ENCODE assay signal across 1 cellular context in genomic region chr1:18955442-18956188, GRCh38.
A peak's percentile ranks its signal among the peaks of the same experiment; 100 is the strongest.
TF ChIP-seq lines count a peak whose summit lies in the region.

No MANE protein-coding gene starts in this region.

TF ChIP-seq in HepG2, 621 proteins besides CTCF, POLR2A, EP300 and RAD21 (continued from another document and continues in another):
- TF ChIP-seq, protein P1, sequence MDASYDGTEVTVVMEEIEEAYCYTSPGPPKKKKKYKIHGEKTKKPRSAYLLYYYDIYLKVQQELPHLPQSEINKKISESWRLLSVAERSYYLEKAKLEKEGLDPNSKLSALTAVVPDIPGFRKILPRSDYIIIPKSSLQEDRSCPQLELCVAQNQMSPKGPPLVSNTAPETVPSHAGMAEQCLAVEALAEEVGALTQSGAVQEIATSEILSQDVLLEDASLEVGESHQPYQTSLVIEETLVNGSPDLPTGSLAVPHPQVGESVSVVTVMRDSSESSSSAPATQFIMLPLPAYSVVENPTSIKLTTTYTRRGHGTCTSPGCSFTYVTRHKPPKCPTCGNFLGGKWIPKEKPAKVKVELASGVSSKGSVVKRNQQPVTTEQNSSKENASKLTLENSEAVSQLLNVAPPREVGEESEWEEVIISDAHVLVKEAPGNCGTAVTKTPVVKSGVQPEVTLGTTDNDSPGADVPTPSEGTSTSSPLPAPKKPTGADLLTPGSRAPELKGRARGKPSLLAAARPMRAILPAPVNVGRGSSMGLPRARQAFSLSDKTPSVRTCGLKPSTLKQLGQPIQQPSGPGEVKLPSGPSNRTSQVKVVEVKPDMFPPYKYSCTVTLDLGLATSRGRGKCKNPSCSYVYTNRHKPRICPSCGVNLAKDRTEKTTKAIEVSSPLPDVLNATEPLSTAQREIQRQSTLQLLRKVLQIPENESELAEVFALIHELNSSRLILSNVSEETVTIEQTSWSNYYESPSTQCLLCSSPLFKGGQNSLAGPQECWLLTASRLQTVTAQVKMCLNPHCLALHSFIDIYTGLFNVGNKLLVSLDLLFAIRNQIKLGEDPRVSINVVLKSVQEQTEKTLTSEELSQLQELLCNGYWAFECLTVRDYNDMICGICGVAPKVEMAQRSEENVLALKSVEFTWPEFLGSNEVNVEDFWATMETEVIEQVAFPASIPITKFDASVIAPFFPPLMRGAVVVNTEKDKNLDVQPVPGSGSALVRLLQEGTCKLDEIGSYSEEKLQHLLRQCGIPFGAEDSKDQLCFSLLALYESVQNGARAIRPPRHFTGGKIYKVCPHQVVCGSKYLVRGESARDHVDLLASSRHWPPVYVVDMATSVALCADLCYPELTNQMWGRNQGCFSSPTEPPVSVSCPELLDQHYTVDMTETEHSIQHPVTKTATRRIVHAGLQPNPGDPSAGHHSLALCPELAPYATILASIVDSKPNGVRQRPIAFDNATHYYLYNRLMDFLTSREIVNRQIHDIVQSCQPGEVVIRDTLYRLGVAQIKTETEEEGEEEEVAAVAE (CRISPR knock-in tag; IDR thresholded peaks at IDR 0.05; ENCODE audit: borderline replicate concordance), result no peak
- TF ChIP-seq, protein P2, sequence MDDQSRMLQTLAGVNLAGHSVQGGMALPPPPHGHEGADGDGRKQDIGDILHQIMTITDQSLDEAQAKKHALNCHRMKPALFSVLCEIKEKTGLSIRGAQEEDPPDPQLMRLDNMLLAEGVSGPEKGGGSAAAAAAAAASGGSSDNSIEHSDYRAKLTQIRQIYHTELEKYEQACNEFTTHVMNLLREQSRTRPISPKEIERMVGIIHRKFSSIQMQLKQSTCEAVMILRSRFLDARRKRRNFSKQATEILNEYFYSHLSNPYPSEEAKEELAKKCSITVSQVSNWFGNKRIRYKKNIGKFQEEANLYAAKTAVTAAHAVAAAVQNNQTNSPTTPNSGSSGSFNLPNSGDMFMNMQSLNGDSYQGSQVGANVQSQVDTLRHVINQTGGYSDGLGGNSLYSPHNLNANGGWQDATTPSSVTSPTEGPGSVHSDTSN (CRISPR knock-in tag; IDR thresholded peaks at IDR 0.05; ENCODE audit: borderline replicate concordance), result no peak
- TF ChIP-seq ASH2L (IDR thresholded peaks at IDR 0.05; ENCODE audit: insufficient read length, low read depth, low read length) (no peak), ATF2 (CRISPR knock-in tag; IDR thresholded peaks at IDR 0.05) (no peak), TOPORS (CRISPR knock-in tag; IDR thresholded peaks at IDR 0.05) (no peak), ZNF761 (CRISPR knock-in tag; conservative IDR thresholded peaks at IDR 0.05) (no peak), CEBPB (IDR thresholded peaks at IDR 0.05; ENCODE audit: borderline replicate concordance, low read depth, low read length) (no peak), IKZF4 (CRISPR knock-in tag; IDR thresholded peaks at IDR 0.05; ENCODE audit: borderline replicate concordance, low read depth, not compliant biosample characterization) (peak; percentile 42), ZNF260 (CRISPR knock-in tag; IDR thresholded peaks at IDR 0.05; ENCODE audit: borderline replicate concordance, low read depth) (no peak), PHF20 (CRISPR knock-in tag; IDR thresholded peaks at IDR 0.05) (no peak), ZSCAN25 (CRISPR knock-in tag; IDR thresholded peaks at IDR 0.05) (no peak), SRSF1 (optimal IDR thresholded peaks at IDR 0.05; ENCODE audit: low read depth, low read length) (no peak), ZNF143 (CRISPR knock-in tag; IDR thresholded peaks at IDR 0.05) (no peak), NFE2L2 (IDR thresholded peaks at IDR 0.05; ENCODE audit: low read length) (no peak), ZFP36L2 (CRISPR knock-in tag; IDR thresholded peaks at IDR 0.05) (no peak), POGZ (CRISPR knock-in tag; IDR thresholded peaks at IDR 0.05) (peak; percentile 42; the same call in 1 of the 2 replicates), KDM2A (CRISPR knock-in tag; IDR thresholded peaks at IDR 0.05; ENCODE audit: borderline replicate concordance, low read depth) (peak; percentile 80), PRMT3 (CRISPR knock-in tag; IDR thresholded peaks at IDR 0.05; ENCODE audit: borderline replicate concordance, low read depth) (no peak), PHF5A (CRISPR knock-in tag; IDR thresholded peaks at IDR 0.05; ENCODE audit: low read depth, unreplicated experiment) (no peak), SNAPC5 (CRISPR knock-in tag; IDR thresholded peaks at IDR 0.05; ENCODE audit: borderline replicate concordance) (no peak), ATRX (CRISPR knock-in tag; IDR thresholded peaks at IDR 0.05; ENCODE audit: borderline replicate concordance) (no peak), SP4 (CRISPR knock-in tag; IDR thresholded peaks at IDR 0.05) (no peak; the same call in 1 of the 2 replicates), ZFX (CRISPR knock-in tag; IDR thresholded peaks at IDR 0.05; ENCODE audit: low read depth) (peak; percentile 44), FUBP1 (CRISPR knock-in tag; IDR thresholded peaks at IDR 0.05; ENCODE audit: borderline replicate concordance) (no peak), ZIK1 (CRISPR knock-in tag; IDR thresholded peaks at IDR 0.05; ENCODE audit: borderline replicate concordance, low read depth) (0 out of 2 replicates have a peak, but pooled peaks have one; percentile 43), NAIF1 (CRISPR knock-in tag; IDR thresholded peaks at IDR 0.05; ENCODE audit: borderline replicate concordance) (no peak; the same call in 1 of the 2 replicates), PHF8 (CRISPR knock-in tag; IDR thresholded peaks at IDR 0.05) (peak; percentile 45; the same call in 1 of the 2 replicates), JUN (CRISPR knock-in tag; IDR thresholded peaks at IDR 0.05) (no peak), FOSL2 (CRISPR knock-in tag; IDR thresholded peaks at IDR 0.05) (no peak), ZSCAN22 (CRISPR knock-in tag; IDR thresholded peaks at IDR 0.05) (no peak), ZNF496 (CRISPR knock-in tag; IDR thresholded peaks at IDR 0.05; ENCODE audit: insufficient replicate concordance) (no peak), KLF13 (CRISPR knock-in tag; IDR thresholded peaks at IDR 0.05) (no peak), ZNF292 (CRISPR knock-in tag; IDR thresholded peaks at IDR 0.05; ENCODE audit: borderline replicate concordance, low read depth) (no peak), KDM1A (CRISPR knock-in tag; IDR thresholded peaks at IDR 0.05) (peak; percentile 31; the same call in 1 of the 2 replicates), PAF1 (CRISPR knock-in tag; IDR thresholded peaks at IDR 0.05) (no peak)
- TF ChIP-seq, protein P3, sequence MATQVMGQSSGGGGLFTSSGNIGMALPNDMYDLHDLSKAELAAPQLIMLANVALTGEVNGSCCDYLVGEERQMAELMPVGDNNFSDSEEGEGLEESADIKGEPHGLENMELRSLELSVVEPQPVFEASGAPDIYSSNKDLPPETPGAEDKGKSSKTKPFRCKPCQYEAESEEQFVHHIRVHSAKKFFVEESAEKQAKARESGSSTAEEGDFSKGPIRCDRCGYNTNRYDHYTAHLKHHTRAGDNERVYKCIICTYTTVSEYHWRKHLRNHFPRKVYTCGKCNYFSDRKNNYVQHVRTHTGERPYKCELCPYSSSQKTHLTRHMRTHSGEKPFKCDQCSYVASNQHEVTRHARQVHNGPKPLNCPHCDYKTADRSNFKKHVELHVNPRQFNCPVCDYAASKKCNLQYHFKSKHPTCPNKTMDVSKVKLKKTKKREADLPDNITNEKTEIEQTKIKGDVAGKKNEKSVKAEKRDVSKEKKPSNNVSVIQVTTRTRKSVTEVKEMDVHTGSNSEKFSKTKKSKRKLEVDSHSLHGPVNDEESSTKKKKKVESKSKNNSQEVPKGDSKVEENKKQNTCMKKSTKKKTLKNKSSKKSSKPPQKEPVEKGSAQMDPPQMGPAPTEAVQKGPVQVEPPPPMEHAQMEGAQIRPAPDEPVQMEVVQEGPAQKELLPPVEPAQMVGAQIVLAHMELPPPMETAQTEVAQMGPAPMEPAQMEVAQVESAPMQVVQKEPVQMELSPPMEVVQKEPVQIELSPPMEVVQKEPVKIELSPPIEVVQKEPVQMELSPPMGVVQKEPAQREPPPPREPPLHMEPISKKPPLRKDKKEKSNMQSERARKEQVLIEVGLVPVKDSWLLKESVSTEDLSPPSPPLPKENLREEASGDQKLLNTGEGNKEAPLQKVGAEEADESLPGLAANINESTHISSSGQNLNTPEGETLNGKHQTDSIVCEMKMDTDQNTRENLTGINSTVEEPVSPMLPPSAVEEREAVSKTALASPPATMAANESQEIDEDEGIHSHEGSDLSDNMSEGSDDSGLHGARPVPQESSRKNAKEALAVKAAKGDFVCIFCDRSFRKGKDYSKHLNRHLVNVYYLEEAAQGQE (IDR thresholded peaks at IDR 0.05; ENCODE audit: borderline replicate concordance in 1 of 2, low read depth in 1 of 2, low read length in 2 of 2), result no peak
- TF ChIP-seq, protein P4, sequence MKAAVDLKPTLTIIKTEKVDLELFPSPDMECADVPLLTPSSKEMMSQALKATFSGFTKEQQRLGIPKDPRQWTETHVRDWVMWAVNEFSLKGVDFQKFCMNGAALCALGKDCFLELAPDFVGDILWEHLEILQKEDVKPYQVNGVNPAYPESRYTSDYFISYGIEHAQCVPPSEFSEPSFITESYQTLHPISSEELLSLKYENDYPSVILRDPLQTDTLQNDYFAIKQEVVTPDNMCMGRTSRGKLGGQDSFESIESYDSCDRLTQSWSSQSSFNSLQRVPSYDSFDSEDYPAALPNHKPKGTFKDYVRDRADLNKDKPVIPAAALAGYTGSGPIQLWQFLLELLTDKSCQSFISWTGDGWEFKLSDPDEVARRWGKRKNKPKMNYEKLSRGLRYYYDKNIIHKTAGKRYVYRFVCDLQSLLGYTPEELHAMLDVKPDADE (CRISPR knock-in tag; IDR thresholded peaks at IDR 0.05), result no peak
- TF ChIP-seq, protein P5, sequence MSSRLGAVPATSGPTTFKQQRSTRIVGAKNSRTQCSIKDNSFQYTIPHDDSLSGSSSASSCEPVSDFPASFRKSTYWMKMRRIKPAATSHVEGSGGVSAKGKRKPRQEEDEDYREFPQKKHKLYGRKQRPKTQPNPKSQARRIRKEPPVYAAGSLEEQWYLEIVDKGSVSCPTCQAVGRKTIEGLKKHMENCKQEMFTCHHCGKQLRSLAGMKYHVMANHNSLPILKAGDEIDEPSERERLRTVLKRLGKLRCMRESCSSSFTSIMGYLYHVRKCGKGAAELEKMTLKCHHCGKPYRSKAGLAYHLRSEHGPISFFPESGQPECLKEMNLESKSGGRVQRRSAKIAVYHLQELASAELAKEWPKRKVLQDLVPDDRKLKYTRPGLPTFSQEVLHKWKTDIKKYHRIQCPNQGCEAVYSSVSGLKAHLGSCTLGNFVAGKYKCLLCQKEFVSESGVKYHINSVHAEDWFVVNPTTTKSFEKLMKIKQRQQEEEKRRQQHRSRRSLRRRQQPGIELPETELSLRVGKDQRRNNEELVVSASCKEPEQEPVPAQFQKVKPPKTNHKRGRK (CRISPR knock-in tag; IDR thresholded peaks at IDR 0.05), result no peak
- TF ChIP-seq, protein P6, sequence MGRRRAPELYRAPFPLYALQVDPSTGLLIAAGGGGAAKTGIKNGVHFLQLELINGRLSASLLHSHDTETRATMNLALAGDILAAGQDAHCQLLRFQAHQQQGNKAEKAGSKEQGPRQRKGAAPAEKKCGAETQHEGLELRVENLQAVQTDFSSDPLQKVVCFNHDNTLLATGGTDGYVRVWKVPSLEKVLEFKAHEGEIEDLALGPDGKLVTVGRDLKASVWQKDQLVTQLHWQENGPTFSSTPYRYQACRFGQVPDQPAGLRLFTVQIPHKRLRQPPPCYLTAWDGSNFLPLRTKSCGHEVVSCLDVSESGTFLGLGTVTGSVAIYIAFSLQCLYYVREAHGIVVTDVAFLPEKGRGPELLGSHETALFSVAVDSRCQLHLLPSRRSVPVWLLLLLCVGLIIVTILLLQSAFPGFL (CRISPR knock-in tag; IDR thresholded peaks at IDR 0.05), result no peak
- TF ChIP-seq, protein P7, sequence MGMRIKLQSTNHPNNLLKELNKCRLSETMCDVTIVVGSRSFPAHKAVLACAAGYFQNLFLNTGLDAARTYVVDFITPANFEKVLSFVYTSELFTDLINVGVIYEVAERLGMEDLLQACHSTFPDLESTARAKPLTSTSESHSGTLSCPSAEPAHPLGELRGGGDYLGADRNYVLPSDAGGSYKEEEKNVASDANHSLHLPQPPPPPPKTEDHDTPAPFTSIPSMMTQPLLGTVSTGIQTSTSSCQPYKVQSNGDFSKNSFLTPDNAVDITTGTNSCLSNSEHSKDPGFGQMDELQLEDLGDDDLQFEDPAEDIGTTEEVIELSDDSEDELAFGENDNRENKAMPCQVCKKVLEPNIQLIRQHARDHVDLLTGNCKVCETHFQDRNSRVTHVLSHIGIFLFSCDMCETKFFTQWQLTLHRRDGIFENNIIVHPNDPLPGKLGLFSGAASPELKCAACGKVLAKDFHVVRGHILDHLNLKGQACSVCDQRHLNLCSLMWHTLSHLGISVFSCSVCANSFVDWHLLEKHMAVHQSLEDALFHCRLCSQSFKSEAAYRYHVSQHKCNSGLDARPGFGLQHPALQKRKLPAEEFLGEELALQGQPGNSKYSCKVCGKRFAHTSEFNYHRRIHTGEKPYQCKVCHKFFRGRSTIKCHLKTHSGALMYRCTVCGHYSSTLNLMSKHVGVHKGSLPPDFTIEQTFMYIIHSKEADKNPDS (CRISPR knock-in tag; IDR thresholded peaks at IDR 0.05), result no peak
